ENCODE assay signal across 18 cellular contexts in genomic region chr9:8012986-8013385, GRCh38.
"Had no signal": no experiment of that assay in that cellular context is flagged by ENCODE, and none has a peak within 500 bp of the region (broad histone marks: within the 10 kb centered on the region; RNA-seq: fewer than 3 reads in every experiment).

No MANE protein-coding gene starts in this region.

- ATAC-seq: activated T-cell treated with anti-CD3 and anti-CD28 coated beads, Interleukin-2, amount 50 U/mL, for 4 hours; natural killer cell had no signal

- H3K27me3 Mint-ChIP-seq: stimulated activated naive CD8-positive, alpha-beta T cell treated with anti-CD3 and anti-CD28 coated beads, Interleukin-15, Interleukin-2, amounts not matched to agents 100 ng/mL and 50 ng/mL, for 24 hours had no signal

- H3K4me3 Mint-ChIP-seq: activated naive CD4-positive, alpha-beta T cell treated with anti-CD3 and anti-CD28 coated beads, Interleukin-2, amount 10 ng/mL, durations not matched to agents 7 days and 5 days; activated T-cell treated with anti-CD3 and anti-CD28 coated beads, Interleukin-2, amount 50 U/mL, for 4 hours; natural killer cell; stimulated activated naive CD8-positive, alpha-beta T cell treated with anti-CD3 and anti-CD28 coated beads, Interleukin-15, Interleukin-2, amounts not matched to agents 100 ng/mL and 50 ng/mL, for 24 hours had no signal

- H3K9me3 Mint-ChIP-seq: natural killer cell had no signal

- H3K4me3 ChIP-seq: esophagus muscularis mucosa, right atrium auricular region, tibial nerve, vagina had no signal

- H3K4me1 ChIP-seq: esophagus muscularis mucosa, right atrium auricular region, tibial nerve, vagina had no signal

- H3K36me3 ChIP-seq: esophagus muscularis mucosa, right atrium auricular region, tibial nerve, vagina had no signal

- H3K27ac Mint-ChIP-seq: activated naive CD4-positive, alpha-beta T cell treated with anti-CD3 and anti-CD28 coated beads, Interleukin-2, amount 10 ng/mL, durations not matched to agents 7 days and 5 days; natural killer cell; stimulated activated naive CD8-positive, alpha-beta T cell treated with anti-CD3 and anti-CD28 coated beads, Interleukin-15, Interleukin-2, amounts not matched to agents 100 ng/mL and 50 ng/mL, for 24 hours had no signal

- DNase-seq: activated CD4-positive, alpha-beta T cell treated with anti-CD3 and anti-CD28 coated beads, Interleukin-2, amount 50 U/mL, for 1 hour; activated CD8-positive, alpha-beta memory T cell treated with anti-CD3 and anti-CD28 coated beads, Interleukin-2, amount 50 U/mL, for 4 hours; activated naive CD4-positive, alpha-beta T cell treated with anti-CD3 and anti-CD28 coated beads, Interleukin-2, amount 10 ng/mL, durations not matched to agents 7 days and 5 days; activated T-cell treated with anti-CD3 and anti-CD28 coated beads, Interleukin-2, amount 50 U/mL, for 4 hours; aorta; cerebellar nuclear complex; effector CD4-positive, alpha-beta T cell; glutamatergic neuron; hypothalamus; mesenchymal stem cell; natural killer cell; nucleus accumbens; T1000 had no signal

- H3K4me1 Mint-ChIP-seq: activated naive CD4-positive, alpha-beta T cell treated with anti-CD3 and anti-CD28 coated beads, Interleukin-2, amount 10 ng/mL, durations not matched to agents 7 days and 5 days; natural killer cell had no signal

- H3K9me3 ChIP-seq: vagina had no signal

- H3K27ac ChIP-seq: esophagus muscularis mucosa, right atrium auricular region, tibial nerve, vagina had no signal

- H3K36me3 Mint-ChIP-seq: activated naive CD4-positive, alpha-beta T cell treated with anti-CD3 and anti-CD28 coated beads, Interleukin-2, amount 10 ng/mL, durations not matched to agents 7 days and 5 days had no signal
